ENCODE assay signal across 27 cellular contexts in genomic region chr5:77347435-77348098, GRCh38.
"Had no signal": no experiment of that assay in that cellular context is flagged by ENCODE, and none has a peak within 500 bp of the region (broad histone marks: within the 10 kb centered on the region; RNA-seq: fewer than 3 reads in every experiment).

No MANE protein-coding gene starts in this region.

- DNase-seq: heart left ventricle; hypothalamus; immature natural killer cell; kidney; left colon; left ventricle myocardium superior; lower lobe of right lung; mammary epithelial cell; mesenchymal stem cell; naive thymus-derived CD8-positive, alpha-beta T cell; pancreas; posterior cingulate gyrus; right cardiac atrium; sigmoid colon; small intestine; spleen; stimulated activated CD4-positive, alpha-beta T cell treated with anti-CD3 and anti-CD28 coated beads, Interleukin-1b, Interleukin-23, amount 100 ng/mL, for 48 hours; stimulated activated CD4-positive, alpha-beta T cell treated with anti-CD3 and anti-CD28 coated beads, Interleukin-2, amount 100 ng/mL, for 48 hours; stimulated activated CD4-positive, alpha-beta T cell treated with anti-CD3 and anti-CD28 coated beads, Interleukin-4, amount 100 ng/mL, for 4 hours; stimulated activated CD8-positive, alpha-beta memory T cell treated with anti-CD3 and anti-CD28 coated beads, Interleukin-4, amount 100 ng/mL, for 48 hours; stimulated activated naive CD4-positive, alpha-beta T cell treated with Interleukin-2 at 50 U/mL for 16 hours; stimulated activated naive CD8-positive, alpha-beta T cell treated with anti-CD3 and anti-CD28 coated beads, Interleukin-15, amount 100 ng/mL, for 72 hours; substantia nigra had no signal

- H3K9me3 ChIP-seq: heart left ventricle, lower lobe of right lung, pancreas, prostate gland, sigmoid colon, spleen, tibial nerve, vagina had no signal

- ATAC-seq: heart left ventricle; left colon; left ventricle myocardium superior; lower lobe of right lung; naive thymus-derived CD8-positive, alpha-beta T cell; pancreas; right cardiac atrium; stimulated activated memory B cell treated with anti-CD40 and anti-IgM and Interleukin-4, amounts not matched to agents 10 μg/mL and 1 μg/mL and 100 μg/mL, for 72 hours; stimulated activated naive CD8-positive, alpha-beta T cell treated with anti-CD3 and anti-CD28 coated beads, Interleukin-15, amount 100 ng/mL, for 72 hours had no signal

- H3K36me3 ChIP-seq: heart left ventricle, lower lobe of right lung, prostate gland, sigmoid colon, spleen, tibial nerve, vagina had no signal

- H3K27ac ChIP-seq: heart left ventricle, lower lobe of right lung, pancreas, prostate gland, sigmoid colon, spleen, tibial nerve, vagina had no signal

- H3K27me3 ChIP-seq: heart left ventricle, pancreas, sigmoid colon, spleen, tibial nerve, vagina had no signal

- H3K4me3 ChIP-seq: heart left ventricle, lower lobe of right lung, pancreas, prostate gland, sigmoid colon, spleen, tibial nerve, vagina had no signal

- H3K4me1 ChIP-seq: heart left ventricle, lower lobe of right lung, pancreas, prostate gland, sigmoid colon, spleen, tibial nerve, vagina had no signal
